In the genomic region with DNA sequence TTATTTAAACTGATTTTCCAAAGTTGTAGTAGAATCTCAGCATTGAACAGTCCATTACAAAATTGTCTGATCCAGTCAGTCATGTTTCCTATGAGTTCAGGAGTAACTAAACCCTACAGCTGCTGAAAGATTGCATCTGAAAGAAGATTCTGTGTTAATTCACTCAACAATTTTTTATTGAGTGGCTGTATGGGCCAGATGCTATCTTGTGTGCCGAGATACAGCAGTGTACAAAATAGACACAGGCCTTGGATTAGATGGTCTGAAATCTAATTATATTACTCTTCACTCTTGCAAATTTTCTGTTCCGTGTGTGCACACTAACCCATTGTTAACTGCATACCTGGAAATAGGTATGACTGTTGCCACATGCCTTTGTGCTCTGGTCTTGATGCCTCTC, we compare ENCODE assay signal across 5 cellular contexts.
"Had no signal": no experiment of that assay in that cellular context is flagged by ENCODE, and none has a peak within 500 bp of the region (broad histone marks: within the 10 kb centered on the region; RNA-seq: fewer than 3 reads in every experiment).

No MANE protein-coding gene starts in this region.

- H3K4me3 Mint-ChIP-seq: GM23338, H9 had no signal

- H3K27ac Mint-ChIP-seq: GM23338, H9 had no signal

- H2AFZ ChIP-seq: GM23338 had no signal

- H3K4me3 ChIP-seq: GM23338, K562 had no signal

- ATAC-seq: GM23338, K562 had no signal

- H3K4me2 ChIP-seq: GM23338 had no signal

- DNase-seq: H9, HCEC 1CT, IMR-90 had no signal

- H3K9me3 Mint-ChIP-seq: GM23338, H9 had no signal
